8 cellular contexts compared by ENCODE assay signal in genomic region chr1:84862810-84863251, GRCh38. TPM values are rescaled to one million over a fixed set of nuclear protein-coding genes. Genes with fewer than 3 reads are reported as not detected.
DNase-seq lines count a peak whose midpoint lies in the region; ATAC-seq lines count a peak whose summit lies in the region.

No MANE protein-coding gene starts in this region.

- H3K27me3 Mint-ChIP-seq in activated T-cell treated with anti-CD3 and anti-CD28 coated beads, Interleukin-2, amount 50 U/mL, for 24 hours, result peaks cover 3% of the 10 kb centered on the region

- no peak for DNase-seq in activated T-cell treated with anti-CD3 and anti-CD28 coated beads, Interleukin-2, amount 50 U/mL, for 24 hours
- DNase-seq in stimulated activated CD8-positive, alpha-beta memory T cell treated with anti-CD3 and anti-CD28 coated beads, Interleukin-7, amount 100 ng/mL, for 4 hours (ENCODE audit: low read depth in 2 of 2), result peak; percentile 28 to 48
- DNase-seq in NCI-H2171 treated with DMSO at 0.1 percent for 48 hours (lab: John Stamatoyannopoulos, UW), result no peak
- DNase-seq in cardiac septum (ENCODE audit: low spot score), result no peak
- no peak for DNase-seq in hepatic stellate cell (ENCODE audit: low spot score)
- DNase-seq in HuH-7 (ENCODE audit: low spot score), result no peak

- no peaks in the 10 kb centered on the region for H3K36me3 Mint-ChIP-seq in activated T-cell treated with anti-CD3 and anti-CD28 coated beads, Interleukin-2, amount 50 U/mL, for 24 hours (ENCODE audit: low read depth)

- intact Hi-C loops in cardiac septum (cut with DNase I), result no loop called here

- H3K4me1 Mint-ChIP-seq in activated T-cell treated with anti-CD3 and anti-CD28 coated beads, Interleukin-2, amount 50 U/mL, for 24 hours (ENCODE audit: low read depth), result peaks cover 53% of the 10 kb centered on the region

- no peaks in the 10 kb centered on the region for H3K9me3 Mint-ChIP-seq in activated T-cell treated with anti-CD3 and anti-CD28 coated beads, Interleukin-2, amount 50 U/mL, for 24 hours

- peak overlapping the region; percentile 57 for H3K4me3 Mint-ChIP-seq in activated T-cell treated with anti-CD3 and anti-CD28 coated beads, Interleukin-2, amount 50 U/mL, for 24 hours

- peak; percentile 74 for ATAC-seq in GM19438 (IDR thresholded peaks at IDR 0.05; ENCODE audit: low read depth, unreplicated experiment)
- peak; percentile 92 for ATAC-seq in HG03108 (IDR thresholded peaks at IDR 0.05; ENCODE audit: unreplicated experiment)

- H3K27ac Mint-ChIP-seq in activated T-cell treated with anti-CD3 and anti-CD28 coated beads, Interleukin-2, amount 50 U/mL, for 24 hours, result peak overlapping the region; percentile 80

RNA-seq across cellular contexts. Expression of gene LPAR3, which starts 30.2 kb away (rescaled TPM):
- 2.0 TPM for total RNA-seq in cardiac septum

Comparison
In these comparisons a context has a peak if more than half of its experiments do, and no peak if none do; other contexts are left out.
1. DNase-seq: peak in stimulated activated CD8-positive, alpha-beta memory T cell treated with anti-CD3 and anti-CD28 coated beads, Interleukin-7, amount 100 ng/mL, for 4 hours (2 of 2); none in activated T-cell treated with anti-CD3 and anti-CD28 coated beads, Interleukin-2, amount 50 U/mL, for 24 hours (single experiment), NCI-H2171 treated with DMSO at 0.1 percent for 48 hours (single experiment), cardiac septum (single experiment), hepatic stellate cell (single experiment) and HuH-7 (single experiment).